In the genomic region with DNA sequence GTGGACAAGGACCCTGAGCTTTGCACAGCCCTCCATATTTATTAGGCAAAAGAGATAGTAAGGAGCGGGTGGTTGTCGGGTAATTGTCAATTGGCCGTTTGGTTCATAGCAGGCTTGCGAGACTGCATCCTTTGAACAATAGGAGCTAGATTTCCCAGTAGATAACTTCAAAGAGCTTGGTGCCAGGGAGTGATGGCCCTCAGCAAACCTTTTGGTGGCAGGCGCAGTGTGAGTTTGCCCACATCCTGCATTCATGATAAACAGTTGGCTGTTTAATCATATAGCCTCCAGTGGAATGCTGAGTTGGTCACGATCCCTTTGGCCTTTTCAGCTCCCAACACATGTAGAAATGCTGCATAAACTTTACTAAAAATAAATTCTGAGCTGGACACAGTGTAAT, we compare ENCODE assay signal across 15 cellular contexts.
A peak's percentile ranks its signal among the peaks of the same experiment; 100 is the strongest.
DNase-seq lines count a peak whose midpoint lies in the region; ATAC-seq lines count a peak whose summit lies in the region.
"Had no signal": no experiment of that assay in that cellular context is flagged by ENCODE, and none has a peak within 500 bp of the region (broad histone marks: within the 10 kb centered on the region; RNA-seq: fewer than 3 reads in every experiment).

No MANE protein-coding gene starts in this region.

- ATAC-seq in GM21825 (IDR thresholded peaks at IDR 0.05; ENCODE audit: unreplicated experiment), result no peak
- ATAC-seq: GM23338, HCT116 had no signal

- DNase-seq in A172 (ENCODE audit: low spot score) (peak; percentile 84), HT1080 (ENCODE audit: low read depth) (peak; percentile 21), RPMI7951 (ENCODE audit: low read depth) (peak; percentile 75), foreskin melanocyte (peak; percentile 30), T1000 (lab: John Stamatoyannopoulos, UW) (no peak), NCI-H2107 treated with DMSO at 0.1 percent for 48 hours (lab: John Stamatoyannopoulos, UW; ENCODE audit: unreplicated experiment) (no peak), NCI-H187 treated with DMSO at 0.1 percent for 48 hours (lab: John Stamatoyannopoulos, UW) (no peak)
- DNase-seq: CD4-positive, alpha-beta memory T cell; DMS153; DMS79; H7; HFFc6 had no signal

Comparison
In these comparisons a context has a peak if more than half of its experiments do, and no peak if none do; other contexts are left out.
1. DNase-seq: peak in A172 (single experiment), HT1080 (single experiment), RPMI7951 (single experiment) and foreskin melanocyte (single experiment); none in T1000 (single experiment), NCI-H2107 treated with DMSO at 0.1 percent for 48 hours (single experiment) and NCI-H187 treated with DMSO at 0.1 percent for 48 hours (single experiment).